Comparison of ENCODE assay signal across 10 cellular contexts in genomic region chr5:57834829-57835554, GRCh38.
DNase-seq lines count a peak whose midpoint lies in the region; ATAC-seq and TF ChIP-seq lines count a peak whose summit lies in the region.
"Had no signal": no experiment of that assay in that cellular context is flagged by ENCODE, and none has a peak within 500 bp of the region (broad histone marks: within the 10 kb centered on the region; RNA-seq: fewer than 3 reads in every experiment).

No MANE protein-coding gene starts in this region.

- H3K9me3 ChIP-seq in WERI-Rb-1 (ENCODE audit: severe bottlenecking): no peaks in the 10 kb centered on the region
- H3K9me3 ChIP-seq in thyroid gland: no peaks in the 10 kb centered on the region

- H3K36me3 ChIP-seq in WERI-Rb-1: no peaks in the 10 kb centered on the region
- H3K36me3 ChIP-seq in thyroid gland: no peaks in the 10 kb centered on the region

- H3K27ac ChIP-seq in WERI-Rb-1: peak overlapping the region; percentile 89
- peak overlapping the region in 1 of 3 donors; percentile 51 for H3K27ac ChIP-seq in thyroid gland
- H3K27ac ChIP-seq: parathyroid adenoma had no signal

- DNase-seq in NCI-H524 (lab: John Stamatoyannopoulos, UW): peak; percentile 25 to 60
- no peak for DNase-seq in NCI-H524 treated with DMSO at 0.1 percent for 48 hours (lab: John Stamatoyannopoulos, UW)
- DNase-seq in WERI-Rb-1: peak; percentile 88
- peak; percentile 45 for DNase-seq in iPS DF 19.7 (ENCODE audit: low read depth, low spot score)
- DNase-seq in thyroid gland: peak; percentile 9 to 46
- DNase-seq in left colon: no peak
- DNase-seq: erythroblast had no signal

- peaks cover 0 to 11% of the 10 kb centered on the region in 2 donors for H3K4me1 ChIP-seq in thyroid gland
- H3K4me1 ChIP-seq: parathyroid adenoma had no signal

- ATAC-seq in left colon (no peak), HG02571 (IDR thresholded peaks at IDR 0.05; ENCODE audit: unreplicated experiment) (no peak), GM21526 (IDR thresholded peaks at IDR 0.05; ENCODE audit: low FRiP score, unreplicated experiment) (no peak)

- no peak for TF ChIP-seq POLR2A in thyroid gland (IDR thresholded peaks at IDR 0.05)

- 59 to 67% methylated on average over 6 of the region's 6 CpGs for WGBS in thyroid gland, 2 donors

- H3K4me3 ChIP-seq in WERI-Rb-1 (ENCODE audit: low read depth, low read length) (no peak overlapping the region), thyroid gland (replicated peaks in 1 of 3) (no peak overlapping the region)

- intact Hi-C loops in thyroid gland (cut with DNase I): no loop called here
- intact Hi-C loops in left colon (cut with DNase I, micrococcal nuclease): no loop called here

- H3K27me3 ChIP-seq in WERI-Rb-1 (ENCODE audit: insufficient read depth, low read depth, severe bottlenecking): no peaks in the 10 kb centered on the region
- H3K27me3 ChIP-seq in thyroid gland: no peaks in the 10 kb centered on the region

- TF ChIP-seq CTCF in WERI-Rb-1 (IDR thresholded peaks at IDR 0.05; ENCODE audit: low read depth, low read length) (no peak), thyroid gland (IDR thresholded peaks at IDR 0.05) (no peak)

Comparison
In these comparisons a context has a peak if more than half of its experiments do, and no peak if none do; other contexts are left out.
1. DNase-seq: peak in NCI-H524 (2 of 2), WERI-Rb-1 (single experiment), iPS DF 19.7 (single experiment) and thyroid gland (2 of 2); none in NCI-H524 treated with DMSO at 0.1 percent for 48 hours (single experiment) and left colon (0 of 2).